Comparison of ENCODE assay signal across 9 cellular contexts in genomic region chr5:132263548-132264261, GRCh38. TPM values are rescaled to one million over a fixed set of nuclear protein-coding genes. Genes with fewer than 3 reads are reported as not detected.
DNase-seq lines count a peak whose midpoint lies in the region; ATAC-seq and TF ChIP-seq lines count a peak whose summit lies in the region.
"Had no signal": no experiment of that assay in that cellular context is flagged by ENCODE, and none has a peak within 500 bp of the region (broad histone marks: within the 10 kb centered on the region; RNA-seq: fewer than 3 reads in every experiment).

No MANE protein-coding gene starts in this region.

- in situ Hi-C loops in KBM-7 (cut with MboI; ENCODE audit: low pct_unique_long_range_greater_than_20kb, low sequenced_read_pairs), result no loop called here

- H3K4me3 ChIP-seq in fibroblast of pulmonary artery (replicated peaks; ENCODE audit: low read depth, low read length), result no peak overlapping the region
- no peak overlapping the region for H3K4me3 ChIP-seq in skin epidermis

- H3K27me3 Mint-ChIP-seq in natural killer cell (ENCODE audit: low read depth in 2 of 2), result peaks cover 0 to 9% of the 10 kb centered on the region in 2 donors

- H3K4me3 Mint-ChIP-seq in natural killer cell, result no peak overlapping the region

- intact Hi-C loops in natural killer cell (cut with micrococcal nuclease), result no loop called here

- no peaks in the 10 kb centered on the region for H3K9me3 Mint-ChIP-seq in natural killer cell

- no peak for ATAC-seq in natural killer cell

- H3K36me3 Mint-ChIP-seq in natural killer cell, result no peaks in the 10 kb centered on the region

- H3K27ac Mint-ChIP-seq in natural killer cell, result no peak overlapping the region

- DNase-seq in GM10266 (ENCODE audit: extremely low spot score) (peak; percentile 23), T1000 (lab: John Stamatoyannopoulos, UW) (peak; percentile 83), fibroblast of pulmonary artery (ENCODE audit: low read depth) (peak; percentile 69), natural killer cell (no peak), KBM-7 (no peak), NCI-H2107 treated with DMSO at 0.1 percent for 48 hours (lab: John Stamatoyannopoulos, UW; ENCODE audit: unreplicated experiment) (no peak), HPDE6-E6E7 (ENCODE audit: extremely low spot score) (no peak)
- DNase-seq: NCI-H526 treated with DMSO at 0.1 percent for 48 hours had no signal

- H3K4me1 Mint-ChIP-seq in natural killer cell, result peaks cover 0 to 5% of the 10 kb centered on the region in 2 donors

- no peak for TF ChIP-seq CTCF in GM10266 (IDR thresholded peaks at IDR 0.05; ENCODE audit: control insufficient read depth, insufficient read depth, low read depth, missing control alignments)
- TF ChIP-seq CTCF in fibroblast of pulmonary artery (IDR thresholded peaks at IDR 0.05; ENCODE audit: low read length, missing control alignments), result peak; percentile 12
- no peak for TF ChIP-seq CTCF in natural killer cell (IDR thresholded peaks at IDR 0.05)

- peak overlapping the region in 14 of 21 experiments; percentile 1 to 94 (median 60) for H3K27ac ChIP-seq in skin epidermis

RNA-seq across cellular contexts. Expression of gene PDLIM4, which starts 6.2 kb away (rescaled TPM):
- not detected for total RNA-seq in natural killer cell

RNA-seq across cellular contexts. Expression of gene SLC22A4, which starts 30.5 kb away (rescaled TPM):
- total RNA-seq in natural killer cell, result 1 to 10 TPM in 1 of 3 donors, under 1 TPM in 2; 0.14 to 2.3 (median 0.27) TPM

RNA-seq across cellular contexts. Expression of gene P4HA2, which starts 36.1 kb away (rescaled TPM):
- under 1 TPM in 1 of 3 donors, not detected in 2; 0.20 TPM for total RNA-seq in natural killer cell

Comparison
In these comparisons a context has a peak if more than half of its experiments do, and no peak if none do; other contexts are left out.
1. DNase-seq: peak in GM10266 (single experiment), T1000 (single experiment) and fibroblast of pulmonary artery (single experiment); none in natural killer cell (single experiment), KBM-7 (single experiment), NCI-H2107 treated with DMSO at 0.1 percent for 48 hours (single experiment) and HPDE6-E6E7 (single experiment).